In the genomic region with DNA sequence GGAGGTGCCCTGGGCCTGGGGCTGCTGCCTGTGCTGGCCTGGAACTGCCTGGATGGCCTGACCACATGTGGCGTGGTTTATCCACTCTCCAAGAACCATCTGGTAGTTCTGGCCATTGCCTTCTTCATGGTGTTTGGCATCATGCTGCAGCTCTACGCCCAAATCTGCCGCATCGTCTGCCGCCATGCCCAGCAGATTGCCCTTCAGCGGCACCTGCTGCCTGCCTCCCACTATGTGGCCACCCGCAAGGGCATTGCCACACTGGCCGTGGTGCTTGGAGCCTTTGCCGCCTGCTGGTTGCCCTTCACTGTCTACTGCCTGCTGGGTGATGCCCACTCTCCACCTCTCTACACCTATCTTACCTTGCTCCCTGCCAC, we compare ENCODE assay signal across 21 cellular contexts. TPM values are rescaled to one million over a fixed set of nuclear protein-coding genes. Genes with fewer than 3 reads are reported as not detected.
A peak's percentile ranks its signal among the peaks of the same experiment; 100 is the strongest.
DNase-seq lines count a peak whose midpoint lies in the region; ATAC-seq and TF ChIP-seq lines count a peak whose summit lies in the region.
"Had no signal": no experiment of that assay in that cellular context is flagged by ENCODE, and none has a peak within 500 bp of the region (broad histone marks: within the 10 kb centered on the region; RNA-seq: fewer than 3 reads in every experiment).

No MANE protein-coding gene starts in this region.

- peaks cover 3% of the 10 kb centered on the region for H3K27me3 Mint-ChIP-seq in IgD-negative memory B cell
- peaks cover 11% of the 10 kb centered on the region for H3K27me3 Mint-ChIP-seq in neural progenitor cell (ENCODE audit: insufficient read depth, low read depth)

- peaks cover 20% of the 10 kb centered on the region for H3K4me1 ChIP-seq in neural progenitor cell

- no peaks in the 10 kb centered on the region for H3K9me3 ChIP-seq in neural progenitor cell (ENCODE audit: low read depth)
- H3K9me3 ChIP-seq: esophagus squamous epithelium, psoas muscle had no signal

- no peak overlapping the region for H3K4me3 ChIP-seq in neural progenitor cell
- H3K4me3 ChIP-seq: esophagus squamous epithelium, GM12878, psoas muscle had no signal

- H3K27ac Mint-ChIP-seq in IgD-negative memory B cell: peak overlapping the region; percentile 28 to 96 (median 73)
- no peak overlapping the region for H3K27ac Mint-ChIP-seq in neural progenitor cell

- H3K4me1 Mint-ChIP-seq in IgD-negative memory B cell: peaks cover 6 to 15% (median 11%) of the 10 kb centered on the region in 3 donors
- H3K4me1 Mint-ChIP-seq in neural progenitor cell: peaks cover 39% of the 10 kb centered on the region

- H3K27ac ChIP-seq in neural progenitor cell: no peak overlapping the region
- H3K27ac ChIP-seq: psoas muscle had no signal

- POLR2A ChIA-PET in GM10248 (lab: Yijun Ruan, JAX): interaction anchor here (0.7 kb wide), 1 partner anchor 92 kb away, joined by 3 read pairs; no protein-coding TSS in a partner anchor

- DNase-seq in GM13977 (ENCODE audit: low spot score) (peak; percentile 12), cerebellar cortex (ENCODE audit: low spot score) (peak; percentile 53), neural progenitor cell (ENCODE audit: low spot score) (no peak), GM10248 (ENCODE audit: extremely low spot score) (no peak), NCI-H2107 (lab: John Stamatoyannopoulos, UW) (no peak)
- DNase-seq: AML-193; esophagus squamous epithelium; GDM1; left ventricle myocardium superior; NCI-H1092; NCI-H748 treated with DMSO at 0.1 percent for 48 hours; psoas muscle; small intestine; stimulated activated CD4-positive, alpha-beta T cell treated with anti-CD3 and anti-CD28 coated beads, Interleukin-4, amount 100 ng/mL, for 24 hours had no signal

- H3K27me3 ChIP-seq in neural progenitor cell: no peaks in the 10 kb centered on the region
- H3K27me3 ChIP-seq: esophagus squamous epithelium had no signal

- TF ChIP-seq CTCF in GM13977 (IDR thresholded peaks at IDR 0.05; ENCODE audit: extremely low read depth, insufficient read depth, missing control alignments) (no peak), neural progenitor cell (IDR thresholded peaks at IDR 0.05) (no peak), GM10248 (IDR thresholded peaks at IDR 0.05; ENCODE audit: control extremely low read depth, extremely low read depth, low read depth, missing control alignments) (no peak)

- in situ Hi-C loops in GM13977 (cut with MboI; ENCODE audit: low pct_unique_long_range_greater_than_20kb, low sequenced_read_pairs, unreplicated experiment): loop anchor here (5.0 kb wide), 2 partner anchors 92 to 213 kb away; no protein-coding TSS in a partner anchor

- H3K4me3 Mint-ChIP-seq in IgD-negative memory B cell: peak overlapping the region in 3 of 4 donors; percentile 47 to 80 (median 49)
- peak overlapping the region; percentile 47 for H3K4me3 Mint-ChIP-seq in neural progenitor cell

- H3K36me3 ChIP-seq in neural progenitor cell: no peaks in the 10 kb centered on the region
- H3K36me3 ChIP-seq: esophagus squamous epithelium had no signal

- H3K4me2 ChIP-seq in neural progenitor cell: no peak overlapping the region

- H3K9me3 Mint-ChIP-seq in IgD-negative memory B cell (no peaks in the 10 kb centered on the region), neural progenitor cell (no peaks in the 10 kb centered on the region)

- ATAC-seq in GM18870 (IDR thresholded peaks at IDR 0.05; ENCODE audit: unreplicated experiment): no peak
- ATAC-seq: GM12878, left ventricle myocardium superior, psoas muscle had no signal

- H3K9ac ChIP-seq in neural progenitor cell: no peak overlapping the region

- H4K20me1 ChIP-seq in neural progenitor cell (ENCODE audit: low read depth): no peaks in the 10 kb centered on the region

- CTCF ChIA-PET in GM10248 (lab: Yijun Ruan, JAX): interaction anchor here (0.7 to 14.3 kb wide), 31 partner anchors 8 to 349 kb away, joined by 3 to 324 read pairs (median 7); a partner anchor contains a TSS

- no peaks in the 10 kb centered on the region for H3K79me2 ChIP-seq in neural progenitor cell (ENCODE audit: low read depth)

- H3F3A ChIP-seq in neural progenitor cell (ENCODE audit: low read depth): peaks cover 15% of the 10 kb centered on the region

- no peak overlapping the region for H2AFZ ChIP-seq in neural progenitor cell (replicated peaks)

- H3K36me3 Mint-ChIP-seq in IgD-negative memory B cell: peaks cover 2% of the 10 kb centered on the region
- no peaks in the 10 kb centered on the region for H3K36me3 Mint-ChIP-seq in neural progenitor cell

RNA-seq across cellular contexts. Expression of a gene that starts 1.8 kb away (rescaled TPM):
- polyA plus RNA-seq in IgD-negative memory B cell: 0.16 TPM
- total RNA-seq in neural progenitor cell (ENCODE audit: low replicate concordance): 3.0 and 3.1 TPM in 2 replicates
- total RNA-seq: bronchial epithelial cell had no signal

RNA-seq across cellular contexts. Expression of a gene that starts 11.1 kb away (rescaled TPM):
- polyA plus RNA-seq in IgD-negative memory B cell: not detected
- total RNA-seq in neural progenitor cell (ENCODE audit: low replicate concordance): 1.5 and 1.6 TPM in 2 replicates
- total RNA-seq: glomerular endothelial cell, GM12878, left ventricle myocardium superior, myocyte, OCI-LY7, psoas muscle had no signal
- polyA plus RNA-seq: GM12878, psoas muscle had no signal

RNA-seq across cellular contexts. Expression of a gene that starts 19.6 kb away (rescaled TPM):
- not detected for polyA plus RNA-seq in IgD-negative memory B cell
- not detected in 2 replicates for total RNA-seq in neural progenitor cell (ENCODE audit: low replicate concordance)
- total RNA-seq: glomerular endothelial cell, myocyte, OCI-LY7 had no signal
- polyA plus RNA-seq: GM12878 had no signal

RNA-seq across cellular contexts. Expression of a gene that starts 27.5 kb away (rescaled TPM):
- 3.9 TPM for polyA plus RNA-seq in IgD-negative memory B cell
- total RNA-seq in neural progenitor cell (ENCODE audit: low replicate concordance): 1.9 and 11.7 TPM in 2 replicates

RNA-seq across cellular contexts. Expression of a gene that starts 52.4 kb away (rescaled TPM):
- polyA plus RNA-seq in IgD-negative memory B cell: 130 TPM
- 5.7 and 7.9 TPM in 2 replicates for total RNA-seq in neural progenitor cell (ENCODE audit: low replicate concordance)
- total RNA-seq: myocyte had no signal

Comparison
In these comparisons a context has a peak if more than half of its experiments do, and no peak if none do; other contexts are left out.
1. DNase-seq: peak in GM13977 (single experiment) and cerebellar cortex (single experiment); none in neural progenitor cell (single experiment), GM10248 (single experiment) and NCI-H2107 (single experiment).